1 cellular context compared by ENCODE assay signal in genomic region chr17:18248811-18249210, GRCh38.
TF ChIP-seq lines count a peak whose summit lies in the region.

No MANE protein-coding gene starts in this region.

TF ChIP-seq in HCT116, 20 proteins besides CTCF, POLR2A, EP300 and RAD21:
- TF ChIP-seq ELF1 (IDR thresholded peaks at IDR 0.05; ENCODE audit: borderline replicate concordance, low read depth) (no peak), YY1 (IDR thresholded peaks at IDR 0.05; ENCODE audit: extremely low read depth, insufficient replicate concordance, low read depth, low read length) (no peak), TCF7L2 (IDR thresholded peaks at IDR 0.05; ENCODE audit: borderline replicate concordance, extremely low read depth, insufficient read depth, insufficient read length) (no peak), CBX3 (IDR thresholded peaks at IDR 0.05; ENCODE audit: low read depth) (no peak), FOSL1 (IDR thresholded peaks at IDR 0.05; ENCODE audit: low read depth) (no peak), EGR1 (IDR thresholded peaks at IDR 0.05; ENCODE audit: low read depth) (no peak), ZFX (IDR thresholded peaks at IDR 0.05) (no peak), ZBTB33 (IDR thresholded peaks at IDR 0.05; ENCODE audit: extremely low read depth, insufficient replicate concordance, low read length) (no peak), MAX (IDR thresholded peaks at IDR 0.05) (no peak), SIN3A (IDR thresholded peaks at IDR 0.05; ENCODE audit: low read depth) (no peak), JUND (IDR thresholded peaks at IDR 0.05) (no peak), ZNF274 (IDR thresholded peaks at IDR 0.05; ENCODE audit: low read depth, low read length) (no peak), EZH2phosphoT487 (IDR thresholded peaks at IDR 0.05; ENCODE audit: borderline replicate concordance) (no peak), SRF (IDR thresholded peaks at IDR 0.05; ENCODE audit: low read depth) (no peak), CEBPB (IDR thresholded peaks at IDR 0.05; ENCODE audit: low read depth) (no peak), EZH2 (IDR thresholded peaks at IDR 0.05) (no peak), SP1 (IDR thresholded peaks at IDR 0.05; ENCODE audit: low read depth) (no peak)
- TF ChIP-seq, protein P1, sequence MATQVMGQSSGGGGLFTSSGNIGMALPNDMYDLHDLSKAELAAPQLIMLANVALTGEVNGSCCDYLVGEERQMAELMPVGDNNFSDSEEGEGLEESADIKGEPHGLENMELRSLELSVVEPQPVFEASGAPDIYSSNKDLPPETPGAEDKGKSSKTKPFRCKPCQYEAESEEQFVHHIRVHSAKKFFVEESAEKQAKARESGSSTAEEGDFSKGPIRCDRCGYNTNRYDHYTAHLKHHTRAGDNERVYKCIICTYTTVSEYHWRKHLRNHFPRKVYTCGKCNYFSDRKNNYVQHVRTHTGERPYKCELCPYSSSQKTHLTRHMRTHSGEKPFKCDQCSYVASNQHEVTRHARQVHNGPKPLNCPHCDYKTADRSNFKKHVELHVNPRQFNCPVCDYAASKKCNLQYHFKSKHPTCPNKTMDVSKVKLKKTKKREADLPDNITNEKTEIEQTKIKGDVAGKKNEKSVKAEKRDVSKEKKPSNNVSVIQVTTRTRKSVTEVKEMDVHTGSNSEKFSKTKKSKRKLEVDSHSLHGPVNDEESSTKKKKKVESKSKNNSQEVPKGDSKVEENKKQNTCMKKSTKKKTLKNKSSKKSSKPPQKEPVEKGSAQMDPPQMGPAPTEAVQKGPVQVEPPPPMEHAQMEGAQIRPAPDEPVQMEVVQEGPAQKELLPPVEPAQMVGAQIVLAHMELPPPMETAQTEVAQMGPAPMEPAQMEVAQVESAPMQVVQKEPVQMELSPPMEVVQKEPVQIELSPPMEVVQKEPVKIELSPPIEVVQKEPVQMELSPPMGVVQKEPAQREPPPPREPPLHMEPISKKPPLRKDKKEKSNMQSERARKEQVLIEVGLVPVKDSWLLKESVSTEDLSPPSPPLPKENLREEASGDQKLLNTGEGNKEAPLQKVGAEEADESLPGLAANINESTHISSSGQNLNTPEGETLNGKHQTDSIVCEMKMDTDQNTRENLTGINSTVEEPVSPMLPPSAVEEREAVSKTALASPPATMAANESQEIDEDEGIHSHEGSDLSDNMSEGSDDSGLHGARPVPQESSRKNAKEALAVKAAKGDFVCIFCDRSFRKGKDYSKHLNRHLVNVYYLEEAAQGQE (IDR thresholded peaks at IDR 0.05; ENCODE audit: low read depth): no peak
- TF ChIP-seq, protein P2, sequence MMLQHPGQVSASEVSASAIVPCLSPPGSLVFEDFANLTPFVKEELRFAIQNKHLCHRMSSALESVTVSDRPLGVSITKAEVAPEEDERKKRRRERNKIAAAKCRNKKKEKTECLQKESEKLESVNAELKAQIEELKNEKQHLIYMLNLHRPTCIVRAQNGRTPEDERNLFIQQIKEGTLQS (IDR thresholded peaks at IDR 0.05): no peak
